In the genomic region with DNA sequence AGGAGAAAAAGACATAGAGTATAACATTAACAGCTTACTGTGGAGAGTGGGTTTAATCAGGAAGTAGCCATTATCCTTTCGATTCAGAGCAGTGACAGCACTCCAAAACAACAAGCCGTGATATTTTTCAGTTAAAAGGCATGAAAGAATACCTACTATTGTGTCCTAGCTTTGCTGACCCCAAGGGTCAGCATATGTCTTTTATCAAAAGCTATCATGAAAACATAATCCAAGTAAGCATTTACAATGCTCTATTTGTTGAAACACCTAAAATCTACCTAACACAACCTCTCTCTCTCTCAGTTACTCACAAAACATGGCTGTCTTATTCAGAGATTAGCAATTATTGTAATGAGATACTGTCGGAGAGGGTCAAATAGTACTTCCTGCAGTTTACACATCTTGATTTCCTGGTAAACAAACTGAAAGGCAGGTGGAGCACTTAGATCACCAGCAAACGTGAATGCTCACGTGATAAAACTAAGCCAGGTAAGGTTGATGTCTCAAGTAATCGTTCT, we compare ENCODE assay signal across 8 cellular contexts.
DNase-seq lines count a peak whose midpoint lies in the region; ATAC-seq lines count a peak whose summit lies in the region.

No MANE protein-coding gene starts in this region.

- DNase-seq in DMS 273 treated with DMSO at 0.1 percent for 48 hours (lab: John Stamatoyannopoulos, UW) (peak; percentile 47), NCI-H2227 (lab: John Stamatoyannopoulos, UW; ENCODE audit: unreplicated experiment) (peak; percentile 72), left cardiac atrium (no peak), NCI-H446 treated with DMSO at 0.1 percent for 48 hours (lab: John Stamatoyannopoulos, UW) (no peak)
- DNase-seq in activated naive CD4-positive, alpha-beta T cell treated with anti-CD3 and anti-CD28 coated beads, Interleukin-2, amount 50 U/mL, for 72 hours (ENCODE audit: low spot score in 2 of 2) = peak in 1 of 2 donors; percentile 18

- peak overlapping the region; percentile 4 to 91 for H3K27ac Mint-ChIP-seq in activated naive CD4-positive, alpha-beta T cell treated with anti-CD3 and anti-CD28 coated beads, Interleukin-2, amount 50 U/mL, for 72 hours

- H3K36me3 Mint-ChIP-seq in activated naive CD4-positive, alpha-beta T cell treated with anti-CD3 and anti-CD28 coated beads, Interleukin-2, amount 50 U/mL, for 72 hours = peaks cover 0 to 6% of the 10 kb centered on the region in 2 donors

- ATAC-seq in GM19324 (IDR thresholded peaks at IDR 0.05; ENCODE audit: low FRiP score, unreplicated experiment) (peak; percentile 88), HG03196 (IDR thresholded peaks at IDR 0.05; ENCODE audit: unreplicated experiment) (peak; percentile 85), left cardiac atrium (peak; percentile 78 to 85)
- peak; percentile 78 to 89 for ATAC-seq in activated naive CD4-positive, alpha-beta T cell treated with anti-CD3 and anti-CD28 coated beads, Interleukin-2, amount 50 U/mL, for 72 hours

- no peaks in the 10 kb centered on the region for H3K36me3 ChIP-seq in rectal smooth muscle tissue (ENCODE audit: control insufficient read depth, insufficient read depth, low read length)

- H3K27ac ChIP-seq in rectal smooth muscle tissue (ENCODE audit: low read depth, low read length) = peak overlapping the region; percentile 21

- H3K9me3 Mint-ChIP-seq in activated naive CD4-positive, alpha-beta T cell treated with anti-CD3 and anti-CD28 coated beads, Interleukin-2, amount 50 U/mL, for 72 hours = peaks cover 0 to 7% of the 10 kb centered on the region in 2 donors

- intact Hi-C loops in left cardiac atrium (cut with DNase I) = no loop called here

- peak overlapping the region; percentile 32 for H3K9ac ChIP-seq in rectal smooth muscle tissue (ENCODE audit: low read length)

- H3K27me3 ChIP-seq in rectal smooth muscle tissue (ENCODE audit: control insufficient read depth, insufficient read depth, low read length) = no peaks in the 10 kb centered on the region

- H3K4me3 ChIP-seq in rectal smooth muscle tissue (ENCODE audit: low read length) = peak overlapping the region; percentile 66

- H3K4me1 ChIP-seq in rectal smooth muscle tissue (ENCODE audit: control insufficient read depth, insufficient read depth, low read length) = peaks cover 9% of the 10 kb centered on the region

Comparison
In these comparisons a context has a peak if more than half of its experiments do, and no peak if none do; other contexts are left out.
1. DNase-seq: peak in DMS 273 treated with DMSO at 0.1 percent for 48 hours (single experiment) and NCI-H2227 (single experiment); none in left cardiac atrium (single experiment) and NCI-H446 treated with DMSO at 0.1 percent for 48 hours (single experiment).
2. Peak in every context shown above with its lines, with median percentiles within 50 percentile points of each other: ATAC-seq.